Comparison of ENCODE assay signal across 1 cellular context in genomic region chr16:30452689-30453321, GRCh38.
TF ChIP-seq lines count a peak whose summit lies in the region.
"Not testable (repeated sequence)": the region's sequence is repeated elsewhere in the genome, so short reads cannot be mapped to it uniquely, and the experiment has no call there.

No MANE protein-coding gene starts in this region.

TF ChIP-seq in HepG2, 621 proteins besides CTCF, POLR2A, EP300 and RAD21 (continues in another document):
- TF ChIP-seq ONECUT2 (CRISPR knock-in tag; IDR thresholded peaks at IDR 0.05) = peak; percentile 46; the same call in 1 of the 2 replicates
- 0 out of 2 replicates have a peak, but pooled peaks have one; percentile 47 for TF ChIP-seq PHF21A (CRISPR knock-in tag; IDR thresholded peaks at IDR 0.05)
- 0 out of 2 replicates have a peak, but pooled peaks have one; percentile 29 for TF ChIP-seq CEBPG (CRISPR knock-in tag; IDR thresholded peaks at IDR 0.05)
- TF ChIP-seq ZNF468 (CRISPR knock-in tag; IDR thresholded peaks at IDR 0.05) = 0 out of 2 replicates have a peak, but pooled peaks have one; percentile 56
- TF ChIP-seq FOXP4 (CRISPR knock-in tag; IDR thresholded peaks at IDR 0.05) = 0 out of 2 replicates have a peak, but pooled peaks have one; percentile 25
- TF ChIP-seq, protein P1, sequence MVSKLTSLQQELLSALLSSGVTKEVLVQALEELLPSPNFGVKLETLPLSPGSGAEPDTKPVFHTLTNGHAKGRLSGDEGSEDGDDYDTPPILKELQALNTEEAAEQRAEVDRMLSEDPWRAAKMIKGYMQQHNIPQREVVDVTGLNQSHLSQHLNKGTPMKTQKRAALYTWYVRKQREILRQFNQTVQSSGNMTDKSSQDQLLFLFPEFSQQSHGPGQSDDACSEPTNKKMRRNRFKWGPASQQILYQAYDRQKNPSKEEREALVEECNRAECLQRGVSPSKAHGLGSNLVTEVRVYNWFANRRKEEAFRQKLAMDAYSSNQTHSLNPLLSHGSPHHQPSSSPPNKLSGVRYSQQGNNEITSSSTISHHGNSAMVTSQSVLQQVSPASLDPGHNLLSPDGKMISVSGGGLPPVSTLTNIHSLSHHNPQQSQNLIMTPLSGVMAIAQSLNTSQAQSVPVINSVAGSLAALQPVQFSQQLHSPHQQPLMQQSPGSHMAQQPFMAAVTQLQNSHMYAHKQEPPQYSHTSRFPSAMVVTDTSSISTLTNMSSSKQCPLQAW (CRISPR knock-in tag; IDR thresholded peaks at IDR 0.05) = peak; percentile 17; the same call in 1 of the 2 replicates
- TF ChIP-seq ZFX (CRISPR knock-in tag; IDR thresholded peaks at IDR 0.05; ENCODE audit: low read depth) = peak; percentile 57
- TF ChIP-seq MED1 (CRISPR knock-in tag; IDR thresholded peaks at IDR 0.05) = 0 out of 2 replicates have a peak, but pooled peaks have one; percentile 9
- peak; percentile 12; the same call in 1 of the 2 replicates for TF ChIP-seq NR2F6 (IDR thresholded peaks at IDR 0.05)
- peak; percentile 50; the same call in 1 of the 2 replicates for TF ChIP-seq NR2F6 (CRISPR knock-in tag; IDR thresholded peaks at IDR 0.05)
- TF ChIP-seq ZNF580 (CRISPR knock-in tag; IDR thresholded peaks at IDR 0.05; ENCODE audit: borderline replicate concordance, low read depth) = 0 out of 2 replicates have a peak, but pooled peaks have one; percentile 18
- peak; percentile 18; the same call in 1 of the 2 replicates for TF ChIP-seq ARID4A (CRISPR knock-in tag; IDR thresholded peaks at IDR 0.05; ENCODE audit: borderline replicate concordance)
- TF ChIP-seq ZNF749 (CRISPR knock-in tag; IDR thresholded peaks at IDR 0.05; ENCODE audit: borderline replicate concordance) = 0 out of 2 replicates have a peak, but pooled peaks have one; percentile 31
- peak; percentile 91 for TF ChIP-seq ZBTB20 (CRISPR knock-in tag; IDR thresholded peaks at IDR 0.05; ENCODE audit: borderline replicate concordance, low read depth)
- peak; percentile 69; the same call in 1 of the 2 replicates for TF ChIP-seq ZSCAN29 (CRISPR knock-in tag; conservative IDR thresholded peaks at IDR 0.05)
- TF ChIP-seq, protein P2, sequence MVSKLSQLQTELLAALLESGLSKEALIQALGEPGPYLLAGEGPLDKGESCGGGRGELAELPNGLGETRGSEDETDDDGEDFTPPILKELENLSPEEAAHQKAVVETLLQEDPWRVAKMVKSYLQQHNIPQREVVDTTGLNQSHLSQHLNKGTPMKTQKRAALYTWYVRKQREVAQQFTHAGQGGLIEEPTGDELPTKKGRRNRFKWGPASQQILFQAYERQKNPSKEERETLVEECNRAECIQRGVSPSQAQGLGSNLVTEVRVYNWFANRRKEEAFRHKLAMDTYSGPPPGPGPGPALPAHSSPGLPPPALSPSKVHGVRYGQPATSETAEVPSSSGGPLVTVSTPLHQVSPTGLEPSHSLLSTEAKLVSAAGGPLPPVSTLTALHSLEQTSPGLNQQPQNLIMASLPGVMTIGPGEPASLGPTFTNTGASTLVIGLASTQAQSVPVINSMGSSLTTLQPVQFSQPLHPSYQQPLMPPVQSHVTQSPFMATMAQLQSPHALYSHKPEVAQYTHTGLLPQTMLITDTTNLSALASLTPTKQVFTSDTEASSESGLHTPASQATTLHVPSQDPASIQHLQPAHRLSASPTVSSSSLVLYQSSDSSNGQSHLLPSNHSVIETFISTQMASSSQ (IDR thresholded peaks at IDR 0.05; ENCODE audit: low read depth) = not testable (repeated sequence)
- TF ChIP-seq, protein P2 (CRISPR knock-in tag; IDR thresholded peaks at IDR 0.05; ENCODE audit: borderline replicate concordance) = peak; percentile 50; the same call in 1 of the 2 replicates
- 0 out of 2 replicates have a peak, but pooled peaks have one; percentile 33 for TF ChIP-seq ZNF547 (CRISPR knock-in tag; IDR thresholded peaks at IDR 0.05)
- 0 out of 2 replicates have a peak, but pooled peaks have one; percentile 28 for TF ChIP-seq ZNF501 (CRISPR knock-in tag; IDR thresholded peaks at IDR 0.05)
- TF ChIP-seq ZNF883 (CRISPR knock-in tag; IDR thresholded peaks at IDR 0.05; ENCODE audit: not compliant biosample characterization) = peak; percentile 24
- TF ChIP-seq RXRA (CRISPR knock-in tag; IDR thresholded peaks at IDR 0.05) = 0 out of 2 replicates have a peak, but pooled peaks have one; percentile 32
- TF ChIP-seq ZNF605 (CRISPR knock-in tag; IDR thresholded peaks at IDR 0.05) = peak; percentile 22; the same call in 1 of the 2 replicates
- TF ChIP-seq ZNF687 (CRISPR knock-in tag; IDR thresholded peaks at IDR 0.05) = peak; percentile 57
- peak; percentile 53 for TF ChIP-seq PATZ1 (CRISPR knock-in tag; IDR thresholded peaks at IDR 0.05)
- TF ChIP-seq, protein P3, sequence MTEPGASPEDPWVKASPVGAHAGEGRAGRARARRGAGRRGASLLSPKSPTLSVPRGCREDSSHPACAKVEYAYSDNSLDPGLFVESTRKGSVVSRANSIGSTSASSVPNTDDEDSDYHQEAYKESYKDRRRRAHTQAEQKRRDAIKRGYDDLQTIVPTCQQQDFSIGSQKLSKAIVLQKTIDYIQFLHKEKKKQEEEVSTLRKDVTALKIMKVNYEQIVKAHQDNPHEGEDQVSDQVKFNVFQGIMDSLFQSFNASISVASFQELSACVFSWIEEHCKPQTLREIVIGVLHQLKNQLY (CRISPR knock-in tag; IDR thresholded peaks at IDR 0.05) = 0 out of 2 replicates have a peak, but pooled peaks have one; percentile 8
- 0 out of 2 replicates have a peak, but pooled peaks have one; percentile 49 for TF ChIP-seq SALL1 (CRISPR knock-in tag; IDR thresholded peaks at IDR 0.05)
- TF ChIP-seq, protein P4, sequence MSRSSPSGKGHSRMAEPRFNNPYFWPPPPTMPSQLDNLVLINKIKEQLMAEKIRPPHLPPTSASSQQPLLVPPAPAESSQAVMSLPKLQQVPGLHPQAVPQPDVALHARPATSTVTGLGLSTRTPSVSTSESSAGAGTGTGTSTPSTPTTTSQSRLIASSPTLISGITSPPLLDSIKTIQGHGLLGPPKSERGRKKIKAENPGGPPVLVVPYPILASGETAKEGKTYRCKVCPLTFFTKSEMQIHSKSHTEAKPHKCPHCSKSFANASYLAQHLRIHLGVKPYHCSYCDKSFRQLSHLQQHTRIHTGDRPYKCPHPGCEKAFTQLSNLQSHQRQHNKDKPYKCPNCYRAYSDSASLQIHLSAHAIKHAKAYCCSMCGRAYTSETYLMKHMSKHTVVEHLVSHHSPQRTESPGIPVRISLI (CRISPR knock-in tag; IDR thresholded peaks at IDR 0.05; ENCODE audit: borderline replicate concordance) = peak; percentile 31; the same call in 1 of the 2 replicates
- peak; percentile 53; the same call in 1 of the 2 replicates for TF ChIP-seq ZFP91 (CRISPR knock-in tag; IDR thresholded peaks at IDR 0.05; ENCODE audit: borderline replicate concordance)
